ENCODE assay signal across 1 cellular context in the genomic region with DNA sequence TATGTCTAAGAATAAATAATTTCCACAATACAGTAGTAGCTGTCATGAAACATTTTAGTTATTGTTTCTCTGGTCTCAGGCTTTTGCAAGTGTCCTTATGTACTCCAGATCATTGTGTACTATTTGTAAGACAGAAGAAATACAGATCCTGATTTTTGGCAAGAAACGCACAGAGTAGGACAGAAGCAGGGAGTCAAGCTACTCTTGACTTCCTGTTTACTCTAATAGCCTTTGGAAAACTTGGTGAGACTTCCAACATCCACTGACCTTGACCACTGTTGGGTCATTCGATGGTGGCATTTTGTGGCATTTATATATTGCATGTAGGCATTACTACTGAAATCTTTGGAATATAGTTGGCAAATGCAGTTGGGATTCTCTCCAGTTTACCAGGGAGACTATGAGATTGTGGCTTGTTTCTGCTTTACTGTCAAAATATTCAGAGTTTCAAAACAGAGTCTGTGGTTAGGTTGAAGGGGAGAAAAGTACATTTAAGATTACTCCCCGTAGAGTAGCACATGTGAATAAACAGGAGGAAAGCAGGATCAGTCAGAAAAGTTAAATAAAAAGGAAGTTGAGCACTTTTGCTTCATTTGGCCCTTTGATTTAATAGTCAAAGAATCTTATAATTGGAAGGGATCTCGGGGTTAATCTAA.
TF ChIP-seq lines count a peak whose summit lies in the region.

No MANE protein-coding gene starts in this region.

TF ChIP-seq in HepG2, 621 proteins besides CTCF, POLR2A, EP300 and RAD21 (continued from another document):
- TF ChIP-seq ZNF512 (CRISPR knock-in tag; IDR thresholded peaks at IDR 0.05) (no peak), ZNF589 (CRISPR knock-in tag; conservative IDR thresholded peaks at IDR 0.05) (no peak), U2AF2 (IDR thresholded peaks at IDR 0.05; ENCODE audit: low read depth, low read length) (no peak), TFE3 (CRISPR knock-in tag; IDR thresholded peaks at IDR 0.05) (no peak), NFE2 (CRISPR knock-in tag; IDR thresholded peaks at IDR 0.05) (no peak), ZNF674 (CRISPR knock-in tag; IDR thresholded peaks at IDR 0.05; ENCODE audit: low read depth) (no peak), TBX3 (IDR thresholded peaks at IDR 0.05; ENCODE audit: borderline replicate concordance) (no peak), SMYD3 (CRISPR knock-in tag; IDR thresholded peaks at IDR 0.05) (no peak), ZFP82 (CRISPR knock-in tag; IDR thresholded peaks at IDR 0.05; ENCODE audit: borderline replicate concordance) (no peak), HNF4A (CRISPR knock-in tag; IDR thresholded peaks at IDR 0.05) (no peak), SAFB2 (CRISPR knock-in tag; IDR thresholded peaks at IDR 0.05; ENCODE audit: borderline replicate concordance, low read depth) (no peak), TAF1 (CRISPR knock-in tag; IDR thresholded peaks at IDR 0.05) (no peak)
